ENCODE assay signal across 9 cellular contexts in the genomic region with DNA sequence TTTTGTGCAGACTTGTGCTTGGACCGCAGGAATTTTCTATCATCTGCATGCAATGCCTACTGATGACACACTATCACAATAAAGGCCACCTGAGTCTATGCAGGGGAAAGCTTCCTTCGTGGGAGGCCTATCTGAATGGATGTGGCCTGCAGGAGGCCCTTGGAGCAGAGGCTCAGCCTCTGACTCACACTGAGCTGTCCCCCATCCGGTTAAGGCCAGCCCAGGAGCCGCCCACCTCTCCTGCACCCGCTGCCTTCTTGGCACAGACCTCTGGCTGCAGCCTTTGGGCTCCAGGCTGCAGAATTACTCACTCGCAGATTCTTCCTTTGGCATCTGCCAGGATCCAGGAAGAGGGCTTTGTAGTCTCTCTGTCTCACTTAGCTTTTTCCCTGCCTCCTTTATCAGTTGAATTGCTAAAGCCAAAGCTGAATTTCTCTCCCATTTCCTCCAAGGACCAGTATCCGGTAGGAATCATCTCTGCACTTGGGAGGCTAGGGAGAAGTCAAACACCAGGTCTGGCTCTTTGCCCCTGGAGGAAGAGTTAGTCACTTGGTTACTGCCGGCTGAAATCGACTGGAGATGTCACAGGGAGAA.
DNase-seq lines count a peak whose midpoint lies in the region; ATAC-seq, FAIRE-seq and TF ChIP-seq lines count a peak whose summit lies in the region.
"Had no signal": no experiment of that assay in that cellular context is flagged by ENCODE, and none has a peak within 500 bp of the region (broad histone marks: within the 10 kb centered on the region; RNA-seq: fewer than 3 reads in every experiment).

No MANE protein-coding gene starts in this region.

- no peak for FAIRE-seq in GM12891 (lab: Jason Lieb, UNC)
- FAIRE-seq: frontal cortex had no signal

- no TSS peak for BruUV-seq in OCI-LY7 (replicated peaks; lab: Mats Ljungman, UMichigan)

- H2AFZ ChIP-seq in OCI-LY7 (ENCODE audit: low read length), result no peak overlapping the region

- no peaks in the 10 kb centered on the region for H3K36me3 Mint-ChIP-seq in natural killer cell treated with Interleukin-12 subunit alpha and Interleukin-12 subunit beta and Interleukin-15 and Interleukin-18, amount 100 ng/mL, for 72 hours

- H4K20me1 ChIP-seq in OCI-LY7 (ENCODE audit: insufficient read depth, low read length), result no peaks in the 10 kb centered on the region

- H3K4me1 ChIP-seq in OCI-LY7 (ENCODE audit: insufficient read depth, low read length, poor library complexity, severe bottlenecking), result no peaks in the 10 kb centered on the region

- H3K9me3 ChIP-seq in OCI-LY7 (ENCODE audit: low read length), result no peaks in the 10 kb centered on the region

- H3K4me1 Mint-ChIP-seq in natural killer cell treated with Interleukin-12 subunit alpha and Interleukin-12 subunit beta and Interleukin-15 and Interleukin-18, amount 100 ng/mL, for 72 hours (ENCODE audit: low read depth in 2 of 2), result no peaks in the 10 kb centered on the region

- ATAC-seq in natural killer cell treated with Interleukin-12 subunit alpha and Interleukin-12 subunit beta and Interleukin-15 and Interleukin-18, amount 100 ng/mL, for 72 hours, result no peak

- H3K9me2 ChIP-seq in OCI-LY7 (ENCODE audit: insufficient read depth, low read length), result no peaks in the 10 kb centered on the region

- CTCF ChIA-PET in OCI-LY7 (lab: Charles Lee; ENCODE audit: unreplicated experiment), result no interaction called here

- H3K9me3 Mint-ChIP-seq in natural killer cell treated with Interleukin-12 subunit alpha and Interleukin-12 subunit beta and Interleukin-15 and Interleukin-18, amount 100 ng/mL, for 72 hours, result no peaks in the 10 kb centered on the region

- peaks cover 0 to 5% of the 10 kb centered on the region in 2 donors for H3K27me3 Mint-ChIP-seq in natural killer cell treated with Interleukin-12 subunit alpha and Interleukin-12 subunit beta and Interleukin-15 and Interleukin-18, amount 100 ng/mL, for 72 hours

- DNase-seq in GM03348 (ENCODE audit: low spot score) (peak; percentile 92), RPMI7951 (ENCODE audit: low read depth) (peak; percentile 100), fibroblast of the aortic adventitia (ENCODE audit: low read depth) (peak; percentile 99), posterior cingulate gyrus (peak in 9 of 10 donors; percentile 12 to 94 (median 53)), OCI-LY7 (ENCODE audit: low spot score) (no peak), GM12891 (ENCODE audit: insufficient read length, low spot score) (no peak), GM20000 (ENCODE audit: low spot score) (no peak)
- no peak for DNase-seq in natural killer cell treated with Interleukin-12 subunit alpha and Interleukin-12 subunit beta and Interleukin-15 and Interleukin-18, amount 100 ng/mL, for 72 hours (ENCODE audit: low spot score)

- no peak overlapping the region for H3K27ac Mint-ChIP-seq in natural killer cell treated with Interleukin-12 subunit alpha and Interleukin-12 subunit beta and Interleukin-15 and Interleukin-18, amount 100 ng/mL, for 72 hours

- H3K4me3 Mint-ChIP-seq in natural killer cell treated with Interleukin-12 subunit alpha and Interleukin-12 subunit beta and Interleukin-15 and Interleukin-18, amount 100 ng/mL, for 72 hours, result no peak overlapping the region

- intact Hi-C loops in posterior cingulate gyrus (cut with DNase I) (no loop called here), OCI-LY7 (cut with micrococcal nuclease; ENCODE audit: unreplicated experiment) (no loop called here)

- POLR2A ChIA-PET in OCI-LY7 (lab: Charles Lee), result no interaction called here

- H3K36me3 ChIP-seq in OCI-LY7 (ENCODE audit: insufficient read depth, low read length), result no peaks in the 10 kb centered on the region

- no peak overlapping the region for H3K4me3 ChIP-seq in fibroblast of the aortic adventitia (ENCODE audit: low read depth, low read length)
- no peak overlapping the region for H3K4me3 ChIP-seq in OCI-LY7 (ENCODE audit: low read depth, low read length, poor library complexity, severe bottlenecking)

- TF ChIP-seq CTCF in fibroblast of the aortic adventitia (IDR thresholded peaks at IDR 0.05; ENCODE audit: insufficient read depth, low read length) (peak; percentile 42), OCI-LY7 (conservative IDR thresholded peaks at IDR 0.05; ENCODE audit: low read length) (no peak), GM20000 (IDR thresholded peaks at IDR 0.05; ENCODE audit: extremely low read depth, missing control alignments) (no peak)

- H3K79me2 ChIP-seq in OCI-LY7 (ENCODE audit: insufficient read depth, low read depth, low read length), result no peaks in the 10 kb centered on the region

- no peak for TF ChIP-seq POLR2A in GM12891 (IDR thresholded peaks at IDR 0.05; ENCODE audit: low read depth, low read length)

- no peak overlapping the region for H3K27ac ChIP-seq in OCI-LY7 (ENCODE audit: low read depth, low read length, poor library complexity, severe bottlenecking)

- no peak overlapping the region for H3K4me2 ChIP-seq in OCI-LY7 (ENCODE audit: low read length)

TF ChIP-seq in GM12891, 5 proteins besides CTCF, POLR2A, EP300 and RAD21:
- TF ChIP-seq POU2F2 (IDR thresholded peaks at IDR 0.05; ENCODE audit: low read depth, low read length) (no peak), TAF1 (IDR thresholded peaks at IDR 0.05; ENCODE audit: low read depth, low read length) (no peak), PAX5 (IDR thresholded peaks at IDR 0.05; ENCODE audit: insufficient read depth, low read length, severe bottlenecking) (no peak), POLR2AphosphoS5 (IDR thresholded peaks at IDR 0.05; ENCODE audit: low read depth, low read length) (no peak), SPI1 (IDR thresholded peaks at IDR 0.05; ENCODE audit: low read depth, low read length) (no peak)

Comparison
In these comparisons a context has a peak if more than half of its experiments do, and no peak if none do; other contexts are left out.
1. DNase-seq: peak in GM03348 (single experiment), RPMI7951 (single experiment), fibroblast of the aortic adventitia (single experiment) and posterior cingulate gyrus (9 of 10); none in natural killer cell treated with Interleukin-12 subunit alpha and Interleukin-12 subunit beta and Interleukin-15 and Interleukin-18, amount 100 ng/mL, for 72 hours (single experiment), OCI-LY7 (single experiment), GM12891 (single experiment) and GM20000 (single experiment).